Comparison of ENCODE assay signal across 9 cellular contexts in the genomic region with DNA sequence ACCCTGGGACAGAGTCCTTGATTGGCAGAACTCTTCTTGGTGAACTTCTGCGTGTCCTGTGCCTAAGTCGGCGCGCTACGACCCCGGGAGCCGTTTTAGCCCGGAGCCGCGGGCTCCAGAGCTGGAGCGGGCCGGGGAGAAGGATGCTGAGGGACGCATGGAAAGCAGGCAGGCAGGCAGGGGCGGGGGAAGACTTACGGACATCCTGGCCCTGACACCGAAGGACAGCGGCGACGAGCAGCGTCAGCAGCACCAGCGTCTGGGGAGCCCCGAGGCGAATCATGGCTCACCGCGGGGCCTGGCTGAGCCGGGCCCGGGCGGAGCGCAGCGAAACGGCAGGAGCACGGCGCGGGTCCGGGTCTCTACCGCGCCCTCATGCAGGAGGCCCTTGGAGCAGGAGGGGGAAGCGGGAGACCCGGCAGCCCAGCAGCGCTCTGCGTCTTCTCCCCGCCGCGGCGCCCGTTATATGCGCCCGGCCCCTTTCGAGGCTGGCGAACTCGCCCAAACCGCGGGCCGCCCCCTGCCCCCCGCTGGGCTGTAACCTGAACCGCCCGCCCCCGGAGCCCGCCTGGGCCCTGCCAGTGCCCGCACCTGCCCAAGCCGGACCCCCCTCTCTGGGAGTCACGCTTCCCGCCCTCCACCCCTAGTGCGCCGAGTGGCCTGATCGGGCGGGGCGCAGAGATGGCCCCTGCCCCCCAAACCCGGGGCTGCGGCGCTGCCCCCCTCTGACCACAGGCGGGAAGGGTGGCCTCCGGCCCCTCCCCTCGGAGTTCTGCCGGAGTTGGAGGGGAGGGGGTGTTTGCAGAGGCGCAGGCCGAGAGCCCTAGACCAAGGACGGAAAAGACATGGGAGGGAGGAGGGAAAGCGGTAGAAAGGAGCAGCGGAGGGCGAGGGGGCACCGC. TPM values are rescaled to one million over a fixed set of nuclear protein-coding genes. Genes with fewer than 3 reads are reported as not detected.
DNase-seq lines count a peak whose midpoint lies in the region; ATAC-seq and TF ChIP-seq lines count a peak whose summit lies in the region.
"Had no signal": no experiment of that assay in that cellular context is flagged by ENCODE, and none has a peak within 500 bp of the region (broad histone marks: within the 10 kb centered on the region; RNA-seq: fewer than 3 reads in every experiment).

Gene COL2A1, minus strand, starts transcription at position 438 of the 902 bp plus-strand sequence. Its CDS starts 155 bp downstream, at position 283.

- H3K9ac ChIP-seq in mammary epithelial cell (ENCODE audit: insufficient read depth, low read length) = no peak within 1 kb of the TSS

- H3K79me2 ChIP-seq in mammary epithelial cell (ENCODE audit: insufficient read depth, low read length) = no peaks in the 10 kb centered on the region

- H3K4me1 ChIP-seq in mammary epithelial cell (ENCODE audit: insufficient read depth, low read length) (peaks cover 25% of the 10 kb centered on the region), mesodermal cell (ENCODE audit: control insufficient read depth, insufficient read depth, low read length, poor library complexity, severe bottlenecking) (peaks cover 22% of the 10 kb centered on the region)

- dilution Hi-C loops in mammary epithelial cell (cut with HindIII; ENCODE audit: low sequenced_read_pairs) = no loop called here

- in situ Hi-C loops in mammary epithelial cell (cut with MboI; ENCODE audit: low sequenced_read_pairs in 2 of 2) = no loop called here

- H3K4me3 ChIP-seq in mammary epithelial cell (replicated peaks in 1 of 3; ENCODE audit: insufficient read depth in 1 of 3, low read depth in 2 of 3, low read length in 3 of 3) (peak within 1 kb of the TSS in 1 of 3 experiments; percentile 15), mesodermal cell (ENCODE audit: extremely low read depth, insufficient read depth, low read length, poor library complexity, severe bottlenecking) (peak within 1 kb of the TSS; percentile 46)
- H3K4me3 ChIP-seq: lung had no signal

- H3K27me3 ChIP-seq in mammary epithelial cell (ENCODE audit: insufficient read depth, low read length) = peaks cover 12% of the 10 kb centered on the region

- intact Hi-C loops in mammary epithelial cell (cut with micrococcal nuclease) = no loop called here

- H3K9me3 ChIP-seq in mammary epithelial cell (replicated peaks; ENCODE audit: insufficient read depth, low read length) (no peaks in the 10 kb centered on the region), mesodermal cell (ENCODE audit: control insufficient read depth, low read length) (no peaks in the 10 kb centered on the region)

- TF ChIP-seq CTCF in mammary epithelial cell (conservative IDR thresholded peaks at IDR 0.05 in 1 of 2, IDR thresholded peaks at IDR 0.05 in 1 of 2; ENCODE audit: extremely low read depth in 1 of 2, insufficient read depth in 1 of 2, low read depth in 1 of 2, low read length in 2 of 2) = no peak

- 29% methylated on average over 16 of the region's 82 CpGs for WGBS in mammary epithelial cell (ENCODE audit: low coverage, missing lambda C conversion rate)
- 0 to 1% methylated on average over 63 to 66 of the region's 82 CpGs for WGBS in mesodermal cell (ENCODE audit: insufficient coverage in 2 of 2), 2 experiments

- H3K36me3 ChIP-seq in mammary epithelial cell (ENCODE audit: insufficient read depth, low read length) (no peaks in the 10 kb centered on the region), mesodermal cell (ENCODE audit: control insufficient read depth, insufficient read depth, low read length) (no peaks in the 10 kb centered on the region)

- no peak within 1 kb of the TSS for H3K27ac ChIP-seq in mammary epithelial cell (ENCODE audit: insufficient read depth, low read depth, low read length)
- no peak within 1 kb of the TSS for H3K27ac ChIP-seq in mesodermal cell (ENCODE audit: low read depth, low read length, severe bottlenecking)

- BruUV-seq in mammary epithelial cell (replicated peaks; lab: Mats Ljungman, UMichigan) = no TSS peak

- H4K20me1 ChIP-seq in mammary epithelial cell (ENCODE audit: insufficient read depth, low read length) = no peaks in the 10 kb centered on the region

- peak within 1 kb of the TSS; percentile 75 for H3K4me2 ChIP-seq in mammary epithelial cell (ENCODE audit: insufficient read depth, low read depth, low read length)

- peak within 1 kb of the TSS; percentile 41 for H2AFZ ChIP-seq in mammary epithelial cell (ENCODE audit: low read depth, low read length)

- CTCF ChIA-PET in mammary epithelial cell (lab: Charles Lee; ENCODE audit: low non-redundant PET) = no interaction called here

- ATAC-seq in GM19351 (IDR thresholded peaks at IDR 0.05; ENCODE audit: unreplicated experiment) = no peak

- DNase-seq in ELF-1 (ENCODE audit: low read depth, low spot score) (peak; percentile 84), NCI-H69 (lab: John Stamatoyannopoulos, UW) (peak; percentile 98), mammary epithelial cell (peak; percentile 17), RPMI8226 (no peak), midbrain (lab: John Stamatoyannopoulos, UW) (no peak), nucleus accumbens (lab: John Stamatoyannopoulos, UW) (no peak)

RNA-seq across cellular contexts. Expression of gene COL2A1, which starts in this region (rescaled TPM):
- total RNA-seq in mammary epithelial cell = 1 to 10 TPM in 1 of 2 donors, under 1 TPM in 1; 0.61 to 7.7 TPM
- 0.78 TPM for polyA plus RNA-seq in mammary epithelial cell
- polyA minus RNA-seq in mammary epithelial cell = not detected
- 55.4 TPM for polyA plus RNA-seq in mesodermal cell (2013, experiment 1 of 2)
- polyA plus RNA-seq in mesodermal cell (2013, experiment 2 of 2) = 37.9 TPM

Comparison
In these comparisons a context has a peak if more than half of its experiments do, and no peak if none do; other contexts are left out.
1. DNase-seq: peak in ELF-1 (single experiment), NCI-H69 (single experiment) and mammary epithelial cell (single experiment); none in RPMI8226 (single experiment), midbrain (single experiment) and nucleus accumbens (0 of 56).